20 cellular contexts compared by ENCODE assay signal in genomic region chr7:83111391-83111790, GRCh38. TPM values are rescaled to one million over a fixed set of nuclear protein-coding genes. Genes with fewer than 3 reads are reported as not detected.
DNase-seq lines count a peak whose midpoint lies in the region; ATAC-seq and TF ChIP-seq lines count a peak whose summit lies in the region.
"Had no signal": no experiment of that assay in that cellular context is flagged by ENCODE, and none has a peak within 500 bp of the region (broad histone marks: within the 10 kb centered on the region; RNA-seq: fewer than 3 reads in every experiment).

No MANE protein-coding gene starts in this region.

- H3K36me3 ChIP-seq in mesendoderm (ENCODE audit: control insufficient read depth, insufficient read depth, low read length) (no peaks in the 10 kb centered on the region), mesenchymal stem cell (ENCODE audit: control insufficient read depth in 1 of 2, insufficient read depth in 2 of 2, low read depth in 1 of 2, low read length in 2 of 2) (no peaks in the 10 kb centered on the region), Caco-2 (ENCODE audit: control insufficient read depth, insufficient read depth, low read length) (no peaks in the 10 kb centered on the region)
- H3K36me3 ChIP-seq: HAP-1 had no signal

- H3K27me3 Mint-ChIP-seq in activated CD8-positive, alpha-beta memory T cell treated with anti-CD3 and anti-CD28 coated beads, Interleukin-2, amount 10 ng/mL, durations not matched to agents 7 days and 5 days = no peaks in the 10 kb centered on the region
- no peaks in the 10 kb centered on the region for H3K27me3 Mint-ChIP-seq in Caco-2 (ENCODE audit: insufficient read depth, unreplicated experiment)
- H3K27me3 Mint-ChIP-seq: CD4-positive, CD25-positive, alpha-beta regulatory T cell had no signal

- BruUV-seq in Caco-2 (replicated peaks; lab: Mats Ljungman, UMichigan) = no TSS peak

- TF ChIP-seq CTCF in astrocyte of the cerebellum (IDR thresholded peaks at IDR 0.05; ENCODE audit: low read depth, low read length, missing control alignments) (no peak), Caco-2 (IDR thresholded peaks at IDR 0.05; ENCODE audit: insufficient read depth in 1 of 2, low read depth in 1 of 2, low read length in 1 of 2, severe bottlenecking in 1 of 2, unreplicated experiment in 1 of 2) (no peak)

- no peak overlapping the region for H3K56ac ChIP-seq in mesendoderm (ENCODE audit: low read length)

- no CpG with 5 or more reads among the region's 2 CpGs for WGBS in mesendoderm (ENCODE audit: extremely low coverage, insufficient coverage, low lambda C conversion rate)
- WGBS in mesenchymal stem cell = no CpG with 5 or more reads among the region's 2 CpGs

- intact Hi-C loops in Caco-2 (cut with micrococcal nuclease; ENCODE audit: unreplicated experiment) = no loop called here

- no peak overlapping the region for H3K27ac Mint-ChIP-seq in activated CD8-positive, alpha-beta memory T cell treated with anti-CD3 and anti-CD28 coated beads, Interleukin-2, amount 10 ng/mL, durations not matched to agents 7 days and 5 days
- no peak overlapping the region for H3K27ac Mint-ChIP-seq in Caco-2 (ENCODE audit: unreplicated experiment)
- H3K27ac Mint-ChIP-seq: CD4-positive, CD25-positive, alpha-beta regulatory T cell; T-helper 1 cell treated with Interleukin-12 subunit alpha and Interleukin-12 subunit beta and Interleukin-4 antibody, amounts not matched to agents 30 μg/mL and 1 μg/mL, for 36 hours had no signal

- no peak overlapping the region for H2BK12ac ChIP-seq in mesenchymal stem cell (ENCODE audit: low read length in 2 of 2)

- no peak overlapping the region for H2AFZ ChIP-seq in mesenchymal stem cell (ENCODE audit: low read depth, low read length)

- no peak overlapping the region for H4K91ac ChIP-seq in mesenchymal stem cell (ENCODE audit: low read length)

- H3K14ac ChIP-seq in mesenchymal stem cell (ENCODE audit: low read length in 2 of 2) = no peak overlapping the region

- H4K8ac ChIP-seq in mesendoderm (ENCODE audit: low read depth, low read length) = no peak overlapping the region
- no peak overlapping the region for H4K8ac ChIP-seq in mesenchymal stem cell (ENCODE audit: low read length)

- no peak overlapping the region for H4K5ac ChIP-seq in mesendoderm (ENCODE audit: low read length)

- H3K4me2 ChIP-seq in mesendoderm (ENCODE audit: low read length) (no peak overlapping the region), mesenchymal stem cell (ENCODE audit: low read length, poor library complexity, severe bottlenecking) (no peak overlapping the region)

- no peak overlapping the region for H2AK5ac ChIP-seq in mesendoderm (ENCODE audit: low read length)
- no peak overlapping the region for H2AK5ac ChIP-seq in mesenchymal stem cell (ENCODE audit: low read length, severe bottlenecking)

- H3K18ac ChIP-seq in mesendoderm (ENCODE audit: low read length) (no peak overlapping the region), mesenchymal stem cell (ENCODE audit: low read depth in 1 of 2, low read length in 2 of 2) (no peak overlapping the region)

- no peak overlapping the region for H3K4ac ChIP-seq in mesendoderm (ENCODE audit: low read depth, low read length)
- H3K4ac ChIP-seq in mesenchymal stem cell (ENCODE audit: low read depth in 1 of 2, low read length in 2 of 2) = no peak overlapping the region

- H3K4me3 Mint-ChIP-seq in activated CD8-positive, alpha-beta memory T cell treated with anti-CD3 and anti-CD28 coated beads, Interleukin-2, amount 10 ng/mL, durations not matched to agents 7 days and 5 days = no peak overlapping the region
- H3K4me3 Mint-ChIP-seq in Caco-2 (ENCODE audit: unreplicated experiment) = no peak overlapping the region
- H3K4me3 Mint-ChIP-seq: CD4-positive, CD25-positive, alpha-beta regulatory T cell; T-helper 1 cell treated with Interleukin-12 subunit alpha and Interleukin-12 subunit beta and Interleukin-4 antibody, amounts not matched to agents 30 μg/mL and 1 μg/mL, for 36 hours had no signal

- H3K23ac ChIP-seq in mesendoderm (ENCODE audit: low read length) (no peak overlapping the region), mesenchymal stem cell (ENCODE audit: low read length in 2 of 2) (no peak overlapping the region)

- H3K4me1 ChIP-seq in mesendoderm (ENCODE audit: control insufficient read depth, low read depth, low read length) = no peaks in the 10 kb centered on the region
- H3K4me1 ChIP-seq in mesenchymal stem cell (ENCODE audit: control insufficient read depth, insufficient read depth, low read depth, low read length) = no peaks in the 10 kb centered on the region
- no peaks in the 10 kb centered on the region for H3K4me1 ChIP-seq in Caco-2

- no peaks in the 10 kb centered on the region for H3K9me3 ChIP-seq in mesenchymal stem cell (ENCODE audit: control insufficient read depth, low read length)
- H3K9me3 ChIP-seq in Caco-2 = no peaks in the 10 kb centered on the region
- H3K9me3 ChIP-seq: HAP-1 had no signal

- H3K9ac ChIP-seq in mesendoderm (ENCODE audit: low read length) = no peak overlapping the region
- no peak overlapping the region for H3K9ac ChIP-seq in mesenchymal stem cell (ENCODE audit: low read length)

- DNase-seq in ELF-1 (ENCODE audit: low read depth, low spot score) (peak; percentile 6), M059J (ENCODE audit: low read depth) (peak; percentile 21), astrocyte of the cerebellum (ENCODE audit: low read depth) (peak; percentile 82), mesendoderm (peak; percentile 50), mesenchymal stem cell (no peak), Caco-2 (no peak)
- DNase-seq in activated CD8-positive, alpha-beta memory T cell treated with anti-CD3 and anti-CD28 coated beads, Interleukin-2, amount 10 ng/mL, durations not matched to agents 7 days and 5 days = no peak
- DNase-seq: CD4-positive, CD25-positive, alpha-beta regulatory T cell; DND-41; GF-D8; NCI-H1092; NCI-H1436; NCI-H187 treated with DMSO at 0.1 percent for 48 hours; NCI-H2171; NCI-H524 treated with DMSO at 0.1 percent for 48 hours; PC-3; RPMI8226; SHP77 had no signal

- H2BK5ac ChIP-seq in mesendoderm (ENCODE audit: low read length) (no peak overlapping the region), mesenchymal stem cell (ENCODE audit: low read depth, low read length, poor library complexity, severe bottlenecking) (no peak overlapping the region)

- H3K27ac ChIP-seq in mesendoderm (ENCODE audit: low read depth, low read length) = no peak overlapping the region
- no peak overlapping the region for H3K27ac ChIP-seq in mesenchymal stem cell (ENCODE audit: low read length, poor library complexity, severe bottlenecking)

- no peak overlapping the region for H3K4me3 ChIP-seq in astrocyte of the cerebellum (ENCODE audit: low read depth, low read length)
- H3K4me3 ChIP-seq in mesendoderm (ENCODE audit: low read length) = no peak overlapping the region
- no peak overlapping the region for H3K4me3 ChIP-seq in mesenchymal stem cell (ENCODE audit: insufficient read depth in 1 of 2, low read depth in 1 of 2, low read length in 2 of 2)
- no peak overlapping the region for H3K4me3 ChIP-seq in Caco-2 (ENCODE audit: low read depth, low read length)
- H3K4me3 ChIP-seq: HAP-1 had no signal

- no peaks in the 10 kb centered on the region for H3K79me2 ChIP-seq in mesendoderm (ENCODE audit: control insufficient read depth, insufficient read depth, low read length)

- H2BK120ac ChIP-seq in mesendoderm (ENCODE audit: low read depth, low read length) (no peak overlapping the region), mesenchymal stem cell (ENCODE audit: low read depth, low read length) (no peak overlapping the region)

- ATAC-seq in activated CD8-positive, alpha-beta memory T cell treated with anti-CD3 and anti-CD28 coated beads, Interleukin-2, amount 10 ng/mL, durations not matched to agents 7 days and 5 days = no peak
- ATAC-seq: PC-3 had no signal

- H3K27me3 ChIP-seq in mesendoderm (ENCODE audit: insufficient read depth, low read length, poor library complexity) (no peaks in the 10 kb centered on the region), mesenchymal stem cell (ENCODE audit: control insufficient read depth in 1 of 2, insufficient read depth in 1 of 2, low read length in 2 of 2) (peaks cover 0 to 3% of the 10 kb centered on the region in 2 experiments), Caco-2 (replicated peaks; ENCODE audit: control insufficient read depth, insufficient read depth, low read length) (no peaks in the 10 kb centered on the region)

- POLR2A ChIA-PET in Caco-2 (lab: Charles Lee) = no interaction called here

- CTCF ChIA-PET in activated CD8-positive, alpha-beta memory T cell treated with anti-CD3 and anti-CD28 coated beads, Interleukin-2, amount 10 ng/mL, durations not matched to agents 7 days and 5 days (lab: Charles Lee) = no interaction called here
- CTCF ChIA-PET in Caco-2 (lab: Charles Lee) = no interaction called here

- H3K36me3 Mint-ChIP-seq in activated CD8-positive, alpha-beta memory T cell treated with anti-CD3 and anti-CD28 coated beads, Interleukin-2, amount 10 ng/mL, durations not matched to agents 7 days and 5 days = no peaks in the 10 kb centered on the region
- H3K36me3 Mint-ChIP-seq in Caco-2 (ENCODE audit: insufficient read depth, unreplicated experiment) = no peaks in the 10 kb centered on the region
- H3K36me3 Mint-ChIP-seq: CD4-positive, CD25-positive, alpha-beta regulatory T cell had no signal

- H2BK15ac ChIP-seq in mesendoderm (replicated peaks; ENCODE audit: low read depth) (no peak overlapping the region), mesenchymal stem cell (ENCODE audit: low read depth, poor library complexity, severe bottlenecking) (no peak overlapping the region)

- H3K79me1 ChIP-seq in mesendoderm (ENCODE audit: low read length) = no peaks in the 10 kb centered on the region
- no peaks in the 10 kb centered on the region for H3K79me1 ChIP-seq in mesenchymal stem cell (replicated peaks; ENCODE audit: low read length, poor library complexity, severe bottlenecking)

- H3K4me1 Mint-ChIP-seq in activated CD8-positive, alpha-beta memory T cell treated with anti-CD3 and anti-CD28 coated beads, Interleukin-2, amount 10 ng/mL, durations not matched to agents 7 days and 5 days = no peaks in the 10 kb centered on the region
- H3K4me1 Mint-ChIP-seq in Caco-2 (ENCODE audit: low read depth, unreplicated experiment) = no peaks in the 10 kb centered on the region
- H3K4me1 Mint-ChIP-seq: CD4-positive, CD25-positive, alpha-beta regulatory T cell had no signal

- peaks cover 3% of the 10 kb centered on the region for H3K9me3 Mint-ChIP-seq in activated CD8-positive, alpha-beta memory T cell treated with anti-CD3 and anti-CD28 coated beads, Interleukin-2, amount 10 ng/mL, durations not matched to agents 7 days and 5 days (ENCODE audit: low read depth)
- no peaks in the 10 kb centered on the region for H3K9me3 Mint-ChIP-seq in Caco-2 (ENCODE audit: unreplicated experiment)
- H3K9me3 Mint-ChIP-seq: T-helper 1 cell treated with Interleukin-12 subunit alpha and Interleukin-12 subunit beta and Interleukin-4 antibody, amounts not matched to agents 30 μg/mL and 1 μg/mL, for 36 hours had no signal

- in situ Hi-C loops in astrocyte of the cerebellum (cut with HindIII; ENCODE audit: low sequenced_read_pairs) = no loop called here

RNA-seq across cellular contexts. Expression of gene PCLO, which starts 51.3 kb away (rescaled TPM):
- 24.3 and 27.1 TPM in 2 replicates for total RNA-seq in M059J (2014; rRNA removed; shearing (Covaris generic))
- 0.74 TPM for polyA plus RNA-seq in mesendoderm (2013, experiment 1 of 2)
- polyA plus RNA-seq in mesendoderm (2013, experiment 2 of 2) = 0.57 TPM
- not detected for total RNA-seq in activated CD8-positive, alpha-beta memory T cell treated with anti-CD3 and anti-CD28 coated beads, Interleukin-2, amount 10 ng/mL, durations not matched to agents 7 days and 5 days
- 0.30 TPM for polyA plus RNA-seq in mesenchymal stem cell (2013, experiment 1 of 2)
- polyA plus RNA-seq in mesenchymal stem cell (2013, experiment 2 of 2) = 0.23 TPM
- 3.8 and 4.1 TPM in 2 replicates for total RNA-seq in Caco-2 (2022)
- total RNA-seq: CD4-positive, CD25-positive, alpha-beta regulatory T cell had no signal
- polyA plus RNA-seq: CD4-positive, CD25-positive, alpha-beta regulatory T cell had no signal

Comparison
In these comparisons a context has a peak if more than half of its experiments do, and no peak if none do; other contexts are left out.
1. DNase-seq: peak in ELF-1 (single experiment), M059J (single experiment), astrocyte of the cerebellum (single experiment) and mesendoderm (single experiment); none in activated CD8-positive, alpha-beta memory T cell treated with anti-CD3 and anti-CD28 coated beads, Interleukin-2, amount 10 ng/mL, durations not matched to agents 7 days and 5 days (single experiment), mesenchymal stem cell (single experiment) and Caco-2 (0 of 2).